In genomic region chr19:12955996-12956395, GRCh38 we compare ENCODE assay signal across 9 cellular contexts. TPM values are rescaled to one million over a fixed set of nuclear protein-coding genes. Genes with fewer than 3 reads are reported as not detected.
DNase-seq lines count a peak whose midpoint lies in the region; ATAC-seq and TF ChIP-seq lines count a peak whose summit lies in the region.
"Had no signal": no experiment of that assay in that cellular context is flagged by ENCODE, and none has a peak within 500 bp of the region (broad histone marks: within the 10 kb centered on the region; RNA-seq: fewer than 3 reads in every experiment).

No MANE protein-coding gene starts in this region.

- no peaks in the 10 kb centered on the region for H3K27me3 ChIP-seq in heart right ventricle
- H3K27me3 ChIP-seq in body of pancreas: no peaks in the 10 kb centered on the region
- no peaks in the 10 kb centered on the region for H3K27me3 ChIP-seq in mesenchymal stem cell (ENCODE audit: control insufficient read depth in 1 of 2, insufficient read depth in 1 of 2, low read length in 2 of 2)

- no peak overlapping the region for H3K23ac ChIP-seq in mesenchymal stem cell (ENCODE audit: low read length in 2 of 2)

- H3K4me3 ChIP-seq in heart right ventricle: peak overlapping the region; percentile 70 to 96 (median 83)
- peak overlapping the region; percentile 67 to 96 for H3K4me3 ChIP-seq in body of pancreas
- peak overlapping the region; percentile 92 to 93 for H3K4me3 ChIP-seq in mesenchymal stem cell (ENCODE audit: insufficient read depth in 1 of 2, low read depth in 1 of 2, low read length in 2 of 2)
- H3K4me3 ChIP-seq in urinary bladder (ENCODE audit: low read depth, low read length): peak overlapping the region; percentile 88

- no peak overlapping the region for H2BK12ac ChIP-seq in mesenchymal stem cell (ENCODE audit: low read length in 2 of 2)

- TF ChIP-seq CTCF in heart right ventricle (IDR thresholded peaks at IDR 0.05) (no peak), body of pancreas (IDR thresholded peaks at IDR 0.05) (no peak)

- DNase-seq in heart right ventricle (no peak), Right ventricle myocardium superior (no peak), body of pancreas (no peak), mesenchymal stem cell (no peak), NCI-H1092 (lab: John Stamatoyannopoulos, UW) (no peak), KG1 (lab: John Stamatoyannopoulos, UW) (no peak)
- no peak for DNase-seq in stimulated activated CD4-positive, alpha-beta T cell treated with anti-CD3 and anti-CD28 coated beads, Interleukin-15, amount 100 ng/mL, for 24 hours
- DNase-seq: NCI-H1417 treated with DMSO at 0.1 percent for 48 hours had no signal

- H3K4me1 ChIP-seq in heart right ventricle (peaks cover 19 to 57% (median 48%) of the 10 kb centered on the region in 9 donors), body of pancreas (peaks cover 38% of the 10 kb centered on the region), mesenchymal stem cell (ENCODE audit: control insufficient read depth, insufficient read depth, low read depth, low read length) (peaks cover 15% of the 10 kb centered on the region), urinary bladder (ENCODE audit: insufficient read depth) (no peaks in the 10 kb centered on the region)

- H3K36me3 ChIP-seq in heart right ventricle (peaks cover 0 to 44% (median 23%) of the 10 kb centered on the region in 9 donors), body of pancreas (replicated peaks in 1 of 2; ENCODE audit: insufficient read depth in 1 of 2, low read depth in 2 of 2) (peaks cover 0 to 6% of the 10 kb centered on the region in 2 donors), mesenchymal stem cell (ENCODE audit: control insufficient read depth in 1 of 2, insufficient read depth in 2 of 2, low read depth in 1 of 2, low read length in 2 of 2) (peaks cover 35 to 39% of the 10 kb centered on the region in 2 experiments), urinary bladder (ENCODE audit: insufficient read depth) (peaks cover 4% of the 10 kb centered on the region)

- no peak overlapping the region for H2AK5ac ChIP-seq in mesenchymal stem cell (ENCODE audit: low read length, severe bottlenecking)

- H3K27ac ChIP-seq in heart right ventricle (peak overlapping the region in 8 of 10 donors; percentile 82 to 96 (median 94)), body of pancreas (peak overlapping the region in 3 of 4 donors; percentile 81 to 91 (median 90)), mesenchymal stem cell (ENCODE audit: low read length, poor library complexity, severe bottlenecking) (no peak overlapping the region), urinary bladder (ENCODE audit: low read depth) (no peak overlapping the region)

- no peak for TF ChIP-seq POLR2A in body of pancreas (IDR thresholded peaks at IDR 0.05)

- peaks cover 5% of the 10 kb centered on the region for H3K79me1 ChIP-seq in mesenchymal stem cell (replicated peaks; ENCODE audit: low read length, poor library complexity, severe bottlenecking)

- intact Hi-C loops in heart right ventricle (cut with DNase I) (no loop called here), Right ventricle myocardium superior (cut with DNase I) (no loop called here), body of pancreas (cut with DNase I) (no loop called here)

- peak overlapping the region in 1 of 2 experiments; percentile 9 for H3K4ac ChIP-seq in mesenchymal stem cell (ENCODE audit: low read depth in 1 of 2, low read length in 2 of 2)

- no peak overlapping the region for H4K91ac ChIP-seq in mesenchymal stem cell (ENCODE audit: low read length)

- H3K14ac ChIP-seq in mesenchymal stem cell (ENCODE audit: low read length in 2 of 2): no peak overlapping the region

- peak overlapping the region; percentile 91 for H3K9ac ChIP-seq in mesenchymal stem cell (ENCODE audit: low read length)

- no peak overlapping the region for H2AFZ ChIP-seq in mesenchymal stem cell (ENCODE audit: low read depth, low read length)

- H3K9me3 ChIP-seq in heart right ventricle (no peaks in the 10 kb centered on the region), body of pancreas (no peaks in the 10 kb centered on the region), mesenchymal stem cell (ENCODE audit: control insufficient read depth, low read length) (no peaks in the 10 kb centered on the region)

- WGBS in heart right ventricle, 2 donors: 49 to 62% methylated on average over 12 of the region's 12 CpGs
- 28 to 40% methylated on average over 4 to 12 of the region's 12 CpGs for WGBS in body of pancreas, 2 donors
- WGBS in mesenchymal stem cell: 77% methylated on average over 12 of the region's 12 CpGs
- WGBS in urinary bladder: 59% methylated on average over 12 of the region's 12 CpGs

- H4K8ac ChIP-seq in mesenchymal stem cell (ENCODE audit: low read length): no peak overlapping the region

- peak overlapping the region; percentile 34 for H3K4me2 ChIP-seq in mesenchymal stem cell (ENCODE audit: low read length, poor library complexity, severe bottlenecking)

- H2BK120ac ChIP-seq in mesenchymal stem cell (ENCODE audit: low read depth, low read length): no peak overlapping the region

- ATAC-seq in heart right ventricle (no peak), Right ventricle myocardium superior (ENCODE audit: poor library complexity) (no peak), body of pancreas (no peak)

- no peak overlapping the region for H2BK5ac ChIP-seq in mesenchymal stem cell (ENCODE audit: low read depth, low read length, poor library complexity, severe bottlenecking)

- no peak overlapping the region for H2BK15ac ChIP-seq in mesenchymal stem cell (ENCODE audit: low read depth, poor library complexity, severe bottlenecking)

- no peak overlapping the region for H3K18ac ChIP-seq in mesenchymal stem cell (ENCODE audit: low read depth in 1 of 2, low read length in 2 of 2)

RNA-seq across cellular contexts. Expression of gene GADD45GIP1, which starts 1.0 kb away (rescaled TPM):
- 10 to 100 TPM; 18.4 to 33.9 (median 20.9) TPM for total RNA-seq in heart right ventricle
- 100 to 1,000 TPM; 120 to 237 TPM for polyA plus RNA-seq in heart right ventricle
- 31.1 TPM for total RNA-seq in Right ventricle myocardium superior
- 10 to 100 TPM; 31.3 to 42.0 TPM for total RNA-seq in body of pancreas
- polyA plus RNA-seq in mesenchymal stem cell (2013, experiment 1 of 2): 47.1 TPM
- polyA plus RNA-seq in mesenchymal stem cell (2013, experiment 2 of 2): 47.3 TPM
- 7.3 TPM for total RNA-seq in urinary bladder
- 45.9 TPM for polyA plus RNA-seq in urinary bladder

RNA-seq across cellular contexts. Expression of gene RAD23A, which starts 10.3 kb away (rescaled TPM):
- total RNA-seq in heart right ventricle (100 to 1,000 TPM; 138 to 201 (median 148) TPM), Right ventricle myocardium superior (174 TPM), body of pancreas (10 to 100 TPM; 53.7 to 94.6 TPM), urinary bladder (29.5 TPM)
- polyA plus RNA-seq in heart right ventricle (100 to 1,000 TPM; 187 to 289 TPM), urinary bladder (129 TPM)
- 112 TPM for polyA plus RNA-seq in mesenchymal stem cell (2013, experiment 1 of 2)
- polyA plus RNA-seq in mesenchymal stem cell (2013, experiment 2 of 2): 113 TPM

RNA-seq across cellular contexts. Expression of gene DAND5, which starts 13.4 kb away (rescaled TPM):
- total RNA-seq in heart right ventricle: 10 to 100 TPM in 5 of 10 donors, 1 to 10 TPM in 5; 7.3 to 14.4 (median 10.1) TPM
- polyA plus RNA-seq in heart right ventricle: 1 to 10 TPM in 1 of 2 donors, under 1 TPM in 1; 0.71 to 4.2 TPM
- total RNA-seq in Right ventricle myocardium superior: 9.1 TPM
- not detected for total RNA-seq in body of pancreas
- polyA plus RNA-seq in mesenchymal stem cell (2013, experiment 1 of 2): 0.01 TPM
- not detected for polyA plus RNA-seq in mesenchymal stem cell (2013, experiment 2 of 2)
- total RNA-seq in urinary bladder: not detected
- not detected for polyA plus RNA-seq in urinary bladder

RNA-seq across cellular contexts. Expression of gene CALR, which starts 17.6 kb away (rescaled TPM):
- total RNA-seq in heart right ventricle: 100 to 1,000 TPM; 265 to 683 (median 348) TPM
- 100 to 1,000 TPM; 197 to 830 TPM for polyA plus RNA-seq in heart right ventricle
- 378 TPM for total RNA-seq in Right ventricle myocardium superior
- 100 to 1,000 TPM; 298 to 388 TPM for total RNA-seq in body of pancreas
- polyA plus RNA-seq in mesenchymal stem cell (2013, experiment 1 of 2): 1,694 TPM
- polyA plus RNA-seq in mesenchymal stem cell (2013, experiment 2 of 2): 1,663 TPM
- 350 TPM for total RNA-seq in urinary bladder
- 366 TPM for polyA plus RNA-seq in urinary bladder

RNA-seq across cellular contexts. Expression of gene FARSA, which starts 22.5 kb away (rescaled TPM):
- 10 to 100 TPM; 31.0 to 53.0 (median 38.5) TPM for total RNA-seq in heart right ventricle
- polyA plus RNA-seq in heart right ventricle: 10 to 100 TPM; 23.2 to 81.4 TPM
- total RNA-seq in Right ventricle myocardium superior: 34.6 TPM
- 10 to 100 TPM; 25.9 to 35.6 TPM for total RNA-seq in body of pancreas
- polyA plus RNA-seq in mesenchymal stem cell (2013, experiment 1 of 2): 39.8 TPM
- 37.8 TPM for polyA plus RNA-seq in mesenchymal stem cell (2013, experiment 2 of 2)
- total RNA-seq in urinary bladder: 27.2 TPM
- polyA plus RNA-seq in urinary bladder: 51.3 TPM

Comparison
In these comparisons a context has a peak if more than half of its experiments do, and no peak if none do; other contexts are left out.
1. H3K27ac ChIP-seq: peak in heart right ventricle (8 of 10) and body of pancreas (3 of 4); none in mesenchymal stem cell (single experiment) and urinary bladder (single experiment).
2. Peak in every context shown above with its lines, with median percentiles within 50 percentile points of each other: H3K4me3 ChIP-seq.